ENCODE assay signal across 15 cellular contexts in the genomic region with DNA sequence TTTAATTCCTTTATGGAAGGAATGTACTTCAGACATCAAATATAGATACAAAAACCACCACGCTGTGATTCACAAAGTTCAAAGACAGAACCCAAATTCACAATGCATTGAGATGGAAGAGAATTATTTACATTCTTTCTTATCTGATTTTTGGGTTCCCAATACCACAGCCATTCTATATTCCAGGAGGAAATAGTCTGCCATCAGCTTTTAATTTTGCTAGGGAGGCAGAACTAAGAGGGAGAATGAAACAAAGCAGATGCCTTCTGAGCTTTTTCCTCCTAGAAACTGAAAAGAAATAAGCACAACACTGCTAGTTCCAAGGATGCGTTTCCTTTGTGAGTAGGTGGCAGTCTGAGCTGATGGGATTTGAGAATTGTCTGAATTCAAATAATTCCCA.
DNase-seq lines count a peak whose midpoint lies in the region; ATAC-seq and TF ChIP-seq lines count a peak whose summit lies in the region.
"Had no signal": no experiment of that assay in that cellular context is flagged by ENCODE, and none has a peak within 500 bp of the region (broad histone marks: within the 10 kb centered on the region; RNA-seq: fewer than 3 reads in every experiment).

No MANE protein-coding gene starts in this region.

- no peak for TF ChIP-seq CTCF in fibroblast of the aortic adventitia (IDR thresholded peaks at IDR 0.05; ENCODE audit: insufficient read depth, low read length)
- TF ChIP-seq CTCF in WERI-Rb-1 (IDR thresholded peaks at IDR 0.05; ENCODE audit: low read depth, low read length) = no peak

- H3K4me3 ChIP-seq in fibroblast of the aortic adventitia (ENCODE audit: low read depth, low read length) (no peak overlapping the region), WERI-Rb-1 (ENCODE audit: low read depth, low read length) (no peak overlapping the region)

- no peaks in the 10 kb centered on the region for H3K9me3 ChIP-seq in WERI-Rb-1 (ENCODE audit: severe bottlenecking)

- no peaks in the 10 kb centered on the region for H3K27me3 ChIP-seq in WERI-Rb-1 (ENCODE audit: insufficient read depth, low read depth, severe bottlenecking)

- no peak for ATAC-seq in GM21825 (IDR thresholded peaks at IDR 0.05; ENCODE audit: unreplicated experiment)

- H3K27ac ChIP-seq in WERI-Rb-1 = no peak overlapping the region

- DNase-seq in EH (ENCODE audit: low read depth) (peak; percentile 37), SW480 (ENCODE audit: low spot score) (peak; percentile 9), fibroblast of the aortic adventitia (ENCODE audit: low read depth) (peak; percentile 80), putamen (ENCODE audit: low spot score) (peak; percentile 6), WERI-Rb-1 (no peak), KG1 (lab: John Stamatoyannopoulos, UW) (no peak), cerebellar cortex (ENCODE audit: low spot score) (no peak)
- DNase-seq: C1 segment of cervical spinal cord, HCEC 1CT, MV-4-11, NCI-H1417 treated with DMSO at 0.1 percent for 48 hours, NCI-H2029, NCI-H524, SIG-M5 had no signal

- H3K36me3 ChIP-seq in WERI-Rb-1 = no peaks in the 10 kb centered on the region

Comparison
In these comparisons a context has a peak if more than half of its experiments do, and no peak if none do; other contexts are left out.
1. DNase-seq: peak in EH (single experiment), SW480 (single experiment), fibroblast of the aortic adventitia (single experiment) and putamen (single experiment); none in WERI-Rb-1 (single experiment), KG1 (single experiment) and cerebellar cortex (single experiment).